9 cellular contexts compared by ENCODE assay signal in the genomic region with DNA sequence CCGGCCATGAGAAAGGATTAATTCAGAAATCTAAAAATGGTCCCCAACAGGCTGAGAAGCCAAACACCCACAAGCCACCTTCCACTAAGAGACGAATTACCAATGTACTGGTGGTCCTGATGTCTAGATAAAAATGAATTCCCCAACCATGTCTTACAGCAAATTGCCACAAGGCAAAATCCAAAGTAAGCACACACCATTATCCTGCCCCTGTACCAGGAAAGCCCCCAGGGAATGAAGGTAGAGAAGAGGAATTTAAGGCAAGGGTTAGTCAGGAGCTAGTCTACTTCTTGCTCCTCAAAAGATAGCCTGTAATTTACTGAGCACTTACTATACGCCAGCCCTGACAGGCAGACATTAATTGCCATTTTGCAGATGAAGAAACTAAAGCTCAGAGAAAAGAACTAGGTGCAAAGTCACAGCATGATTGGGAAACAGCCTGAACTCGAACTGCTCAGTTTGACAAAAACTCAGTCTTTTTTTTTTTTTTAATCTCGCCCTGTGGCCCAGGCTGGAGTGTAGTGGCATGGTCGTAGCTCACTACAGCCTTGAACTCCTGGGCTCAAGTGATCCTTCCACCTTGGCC.
DNase-seq lines count a peak whose midpoint lies in the region; ATAC-seq and TF ChIP-seq lines count a peak whose summit lies in the region.
"Had no signal": no experiment of that assay in that cellular context is flagged by ENCODE, and none has a peak within 500 bp of the region (broad histone marks: within the 10 kb centered on the region; RNA-seq: fewer than 3 reads in every experiment).

No MANE protein-coding gene starts in this region.

- peak overlapping the region; percentile 78 to 88 (median 85) for H3K27ac Mint-ChIP-seq in CD4-positive, CD25-positive, alpha-beta regulatory T cell
- H3K27ac Mint-ChIP-seq in chondrocyte (ENCODE audit: unreplicated experiment): peak overlapping the region; percentile 96
- peak overlapping the region; percentile 76 for H3K27ac Mint-ChIP-seq in nephron progenitor cell

- H3K9ac ChIP-seq in KMS-11: peak overlapping the region; percentile 74

- peaks cover 86% of the 10 kb centered on the region for H3K79me2 ChIP-seq in KMS-11 (ENCODE audit: insufficient read depth, low read depth)

- peaks cover 35 to 97% (median 76%) of the 10 kb centered on the region in 4 donors for H3K4me1 Mint-ChIP-seq in CD4-positive, CD25-positive, alpha-beta regulatory T cell
- peaks cover 99% of the 10 kb centered on the region for H3K4me1 Mint-ChIP-seq in chondrocyte (ENCODE audit: low read depth)
- peaks cover 90% of the 10 kb centered on the region for H3K4me1 Mint-ChIP-seq in nephron progenitor cell

- TF ChIP-seq CTCF in KMS-11 (conservative IDR thresholded peaks at IDR 0.05; ENCODE audit: low read depth, low read length) (no peak), chondrocyte (IDR thresholded peaks at IDR 0.05) (no peak), nephron progenitor cell (IDR thresholded peaks at IDR 0.05) (no peak), GM13977 (IDR thresholded peaks at IDR 0.05; ENCODE audit: extremely low read depth, insufficient read depth, missing control alignments) (no peak)

- peak overlapping the region; percentile 75 for H3K4me3 ChIP-seq in CD4-positive, CD25-positive, alpha-beta regulatory T cell (ENCODE audit: low read depth, low read length)
- H3K4me3 ChIP-seq in KMS-11 (IDR thresholded peaks at IDR 0.05; ENCODE audit: insufficient read depth, low read depth, low read length): no peak overlapping the region

- no peaks in the 10 kb centered on the region for H3K9me3 ChIP-seq in CD4-positive, CD25-positive, alpha-beta regulatory T cell (ENCODE audit: control insufficient read depth in 2 of 2, low read length in 2 of 2)

- in situ Hi-C loops in GM13977 (cut with MboI; ENCODE audit: low pct_unique_long_range_greater_than_20kb, low sequenced_read_pairs, unreplicated experiment): no loop called here
- in situ Hi-C loops in ACHN (cut with HindIII; ENCODE audit: low pct_ligation_motif_present, low pct_unique_long_range_greater_than_20kb, low sequenced_read_pairs): no loop called here

- no peaks in the 10 kb centered on the region for H4K20me1 ChIP-seq in KMS-11 (ENCODE audit: insufficient read depth)

- H3K27ac ChIP-seq in CD4-positive, CD25-positive, alpha-beta regulatory T cell (ENCODE audit: insufficient read depth, low read length, poor library complexity, severe bottlenecking): peak overlapping the region; percentile 87
- H3K27ac ChIP-seq in KMS-11: peak overlapping the region; percentile 87

- no peaks in the 10 kb centered on the region for H3K9me3 Mint-ChIP-seq in CD4-positive, CD25-positive, alpha-beta regulatory T cell
- H3K9me3 Mint-ChIP-seq in chondrocyte (ENCODE audit: low read depth) (no peaks in the 10 kb centered on the region), nephron progenitor cell (no peaks in the 10 kb centered on the region)

- H2AFZ ChIP-seq in KMS-11 (ENCODE audit: low read depth): no peak overlapping the region

- no peaks in the 10 kb centered on the region for H3K36me3 ChIP-seq in CD4-positive, CD25-positive, alpha-beta regulatory T cell (ENCODE audit: control insufficient read depth, insufficient read depth, low read length)
- no peaks in the 10 kb centered on the region for H3K36me3 ChIP-seq in KMS-11 (ENCODE audit: insufficient read depth)

- ATAC-seq in CD4-positive, CD25-positive, alpha-beta regulatory T cell (ENCODE audit: low read depth in 2 of 2): no peak

- peak overlapping the region; percentile 90 for H3K4me2 ChIP-seq in KMS-11

- H3K4me1 ChIP-seq in CD4-positive, CD25-positive, alpha-beta regulatory T cell (ENCODE audit: control insufficient read depth, insufficient read depth, low read length, poor library complexity, severe bottlenecking): peaks cover 80% of the 10 kb centered on the region
- H3K4me1 ChIP-seq in KMS-11 (ENCODE audit: low read depth, poor library complexity, severe bottlenecking): peaks cover 89% of the 10 kb centered on the region

- peaks cover 6% of the 10 kb centered on the region for H3K36me3 Mint-ChIP-seq in CD4-positive, CD25-positive, alpha-beta regulatory T cell
- H3K36me3 Mint-ChIP-seq in chondrocyte (ENCODE audit: low read depth) (no peaks in the 10 kb centered on the region), nephron progenitor cell (ENCODE audit: low read depth) (no peaks in the 10 kb centered on the region)

- H3K4me3 Mint-ChIP-seq in CD4-positive, CD25-positive, alpha-beta regulatory T cell: peak overlapping the region; percentile 6 to 78 (median 75)
- no peak overlapping the region for H3K4me3 Mint-ChIP-seq in chondrocyte (ENCODE audit: unreplicated experiment)
- no peak overlapping the region for H3K4me3 Mint-ChIP-seq in nephron progenitor cell

- H3K27me3 ChIP-seq in CD4-positive, CD25-positive, alpha-beta regulatory T cell (ENCODE audit: control insufficient read depth, insufficient read depth, low read length): no peaks in the 10 kb centered on the region
- no peaks in the 10 kb centered on the region for H3K27me3 ChIP-seq in KMS-11 (ENCODE audit: insufficient read depth, low read depth)

- no peak for DNase-seq in CD4-positive, CD25-positive, alpha-beta regulatory T cell
- no peak for DNase-seq in chondrocyte (ENCODE audit: low spot score)
- DNase-seq in nephron progenitor cell: no peak
- DNase-seq in GM13977 (ENCODE audit: low spot score): no peak
- no peak for DNase-seq in NCI-H1436 treated with DMSO at 0.1 percent for 48 hours (lab: John Stamatoyannopoulos, UW)
- DNase-seq in NCI-H345 treated with DMSO at 0.1 percent for 48 hours (lab: John Stamatoyannopoulos, UW; ENCODE audit: unreplicated experiment): no peak
- no peak for DNase-seq in ACHN
- DNase-seq: NCI-H2171 had no signal

- no peaks in the 10 kb centered on the region for H3K27me3 Mint-ChIP-seq in CD4-positive, CD25-positive, alpha-beta regulatory T cell
- H3K27me3 Mint-ChIP-seq in chondrocyte (ENCODE audit: low read depth): no peaks in the 10 kb centered on the region
- peaks cover 5% of the 10 kb centered on the region for H3K27me3 Mint-ChIP-seq in nephron progenitor cell (ENCODE audit: low read depth, poor library complexity)

Comparison
In these comparisons a context has a peak if more than half of its experiments do, and no peak if none do; other contexts are left out.
1. H3K4me3 Mint-ChIP-seq: peak in CD4-positive, CD25-positive, alpha-beta regulatory T cell (4 of 4); none in chondrocyte (single experiment) and nephron progenitor cell (single experiment).
2. Peak in every context shown above with its lines, with median percentiles within 50 percentile points of each other: H3K27ac Mint-ChIP-seq.